In genomic region chr14:53850714-53851296, GRCh38 we compare ENCODE assay signal across 13 cellular contexts.
DNase-seq lines count a peak whose midpoint lies in the region; ATAC-seq and TF ChIP-seq lines count a peak whose summit lies in the region.
"Had no signal": no experiment of that assay in that cellular context is flagged by ENCODE, and none has a peak within 500 bp of the region (broad histone marks: within the 10 kb centered on the region; RNA-seq: fewer than 3 reads in every experiment).

No MANE protein-coding gene starts in this region.

- BruUV-seq in PC-3 (replicated peaks; lab: Mats Ljungman, UMichigan): no TSS peak

- CTCF ChIA-PET in PC-3 (lab: Charles Lee): no interaction called here

- H3K4me2 ChIP-seq in PC-3 (ENCODE audit: low read length): peak overlapping the region; percentile 30

- no peaks in the 10 kb centered on the region for H3K9me2 ChIP-seq in PC-3 (replicated peaks; ENCODE audit: low read length)

- DNase-seq in EL (peak; percentile 77), PC-3 (peak; percentile 72), fibroblast of gingiva (ENCODE audit: low read depth) (peak; percentile 14), omental fat pad (ENCODE audit: low spot score) (no peak), RPMI8226 (no peak), NCI-H1694 treated with DMSO at 0.1 percent for 48 hours (lab: John Stamatoyannopoulos, UW) (no peak)
- DNase-seq: activated T-cell treated with anti-CD3 and anti-CD28 coated beads for 4 hours, OCI-M1, tibial artery had no signal

- H3K9ac ChIP-seq in PC-3 (ENCODE audit: low read length): no peak overlapping the region

- no peaks in the 10 kb centered on the region for H4K20me1 ChIP-seq in PC-3 (ENCODE audit: low read length)

- H3K79me2 ChIP-seq in PC-3 (ENCODE audit: low read length): no peaks in the 10 kb centered on the region

- peak overlapping the region; percentile 30 for H3K27ac ChIP-seq in PC-3 (ENCODE audit: low read length)
- H3K27ac ChIP-seq: HL-60, prostate gland, tibial artery had no signal

- no peaks in the 10 kb centered on the region for H3K36me3 ChIP-seq in PC-3 (ENCODE audit: low read depth, low read length)
- H3K36me3 ChIP-seq: prostate gland, tibial artery had no signal

- H3K9me3 ChIP-seq in PC-3 (ENCODE audit: low read length): no peaks in the 10 kb centered on the region
- H3K9me3 ChIP-seq: prostate gland, tibial artery had no signal

- no peaks in the 10 kb centered on the region for H3K27me3 ChIP-seq in PC-3 (ENCODE audit: low read length)
- H3K27me3 ChIP-seq: tibial artery had no signal

- H3K4me3 ChIP-seq in PC-3 (ENCODE audit: low read length): no peak overlapping the region
- H3K4me3 ChIP-seq: prostate gland, tibial artery had no signal

- intact Hi-C loops in PC-3 (cut with micrococcal nuclease): no loop called here

- peaks cover 25% of the 10 kb centered on the region for H3K4me1 ChIP-seq in PC-3 (ENCODE audit: insufficient read depth, low read length)
- H3K4me1 ChIP-seq: prostate gland had no signal

- TF ChIP-seq CTCF in PC-3 (conservative IDR thresholded peaks at IDR 0.05; ENCODE audit: low read depth, low read length) (no peak), omental fat pad (IDR thresholded peaks at IDR 0.05) (no peak)

- H3F3A ChIP-seq in PC-3 (ENCODE audit: low read length, unreplicated experiment): no peaks in the 10 kb centered on the region

- peak overlapping the region; percentile 38; the same call in 1 of the 2 replicates for H2AFZ ChIP-seq in PC-3 (ENCODE audit: low read length)

- ATAC-seq in PC-3 (peak; percentile 75), omental fat pad (ENCODE audit: low FRiP score) (peak; percentile 83), GM21723 (IDR thresholded peaks at IDR 0.05; ENCODE audit: unreplicated experiment) (no peak), HG02588 (IDR thresholded peaks at IDR 0.05; ENCODE audit: unreplicated experiment) (no peak)

- POLR2A ChIA-PET in PC-3 (lab: Charles Lee; ENCODE audit: unreplicated experiment): no interaction called here

Comparison
In these comparisons a context has a peak if more than half of its experiments do, and no peak if none do; other contexts are left out.
1. DNase-seq: peak in EL (single experiment), PC-3 (single experiment) and fibroblast of gingiva (single experiment); none in omental fat pad (single experiment), RPMI8226 (single experiment) and NCI-H1694 treated with DMSO at 0.1 percent for 48 hours (single experiment).
2. ATAC-seq: peak in PC-3 (single experiment) and omental fat pad (single experiment); none in GM21723 (single experiment) and HG02588 (single experiment).